Comparison of ENCODE assay signal across 8 cellular contexts in genomic region chr2:27133905-27134780, GRCh38. TPM values are rescaled to one million over a fixed set of nuclear protein-coding genes. Genes with fewer than 3 reads are reported as not detected.
DNase-seq lines count a peak whose midpoint lies in the region; ATAC-seq, FAIRE-seq and TF ChIP-seq lines count a peak whose summit lies in the region.

TSS of gene PREB (minus strand) at chr2:27134636. CDS start at chr2:27134421, 215 bp downstream.

- H3K4me2 ChIP-seq in OCI-LY3 (ENCODE audit: low read length) = peak within 1 kb of the TSS; percentile 86
- H3K4me2 ChIP-seq in endothelial cell of umbilical vein (ENCODE audit: insufficient read depth, low read length) = peak within 1 kb of the TSS; percentile 87

- H3K27me3 ChIP-seq in OCI-LY3 (ENCODE audit: low read depth, low read length) = no peaks in the 10 kb centered on the region
- H3K27me3 ChIP-seq in endothelial cell of umbilical vein (ENCODE audit: control insufficient read depth in 2 of 2, insufficient read depth in 2 of 2, low read length in 2 of 2) = no peaks in the 10 kb centered on the region

- peak; percentile 96 for FAIRE-seq in endothelial cell of umbilical vein (lab: Jason Lieb, UNC)

- DNase-seq in D341Med (ENCODE audit: low spot score) = peak; percentile 99
- DNase-seq in HuH-7 (ENCODE audit: low spot score) = peak; percentile 96
- DNase-seq in activated CD8-positive, alpha-beta memory T cell treated with anti-CD3 and anti-CD28 coated beads, Interleukin-2, amount 50 U/mL, for 48 hours = peak; percentile 100
- DNase-seq in endothelial cell of umbilical vein (ENCODE audit: low read depth, low spot score) = peak; percentile 97
- peak; percentile 97 for DNase-seq in middle frontal gyrus (ENCODE audit: extremely low spot score, low spot score)
- peak; percentile 99 for DNase-seq in stimulated activated CD8-positive, alpha-beta memory T cell treated with anti-CD3 and anti-CD28 coated beads, Interleukin-2, amount 100 ng/mL, for 48 hours (ENCODE audit: low read depth in 2 of 2)

- no peaks in the 10 kb centered on the region for H3K9me1 ChIP-seq in endothelial cell of umbilical vein (replicated peaks; ENCODE audit: control insufficient read depth, extremely low read depth, insufficient read depth, low read length)

- TF ChIP-seq CTCF in OCI-LY3 (IDR thresholded peaks at IDR 0.05; ENCODE audit: low read depth, low read length) (peak; percentile 48), endothelial cell of umbilical vein (IDR thresholded peaks at IDR 0.05; ENCODE audit: extremely low read depth in 1 of 2, insufficient read depth in 1 of 2, low read depth in 1 of 2, low read length in 2 of 2) (peak; percentile 13 to 48)

- H3K79me2 ChIP-seq in OCI-LY3 (ENCODE audit: low read length) (peaks cover 21% of the 10 kb centered on the region), endothelial cell of umbilical vein (ENCODE audit: control insufficient read depth, insufficient read depth, low read length) (peaks cover 18% of the 10 kb centered on the region)

- H3K4me3 ChIP-seq in OCI-LY3 (ENCODE audit: low read length) = peak within 1 kb of the TSS; percentile 83
- H3K4me3 ChIP-seq in endothelial cell of umbilical vein (replicated peaks in 1 of 3; ENCODE audit: insufficient read depth in 1 of 3, low read depth in 1 of 3, low read length in 3 of 3) = peak within 1 kb of the TSS; percentile 78 to 97 (median 84)

- H3K36me3 ChIP-seq in OCI-LY3 (replicated peaks; ENCODE audit: low read depth, low read length) = peaks cover 34% of the 10 kb centered on the region
- peaks cover 6 to 27% of the 10 kb centered on the region in 2 experiments for H3K36me3 ChIP-seq in endothelial cell of umbilical vein (ENCODE audit: control insufficient read depth in 2 of 2, extremely low read depth in 1 of 2, insufficient read depth in 2 of 2, low read length in 2 of 2)

- H3K9me3 ChIP-seq in OCI-LY3 (ENCODE audit: insufficient read depth, low read length) = no peaks in the 10 kb centered on the region
- no peaks in the 10 kb centered on the region for H3K9me3 ChIP-seq in endothelial cell of umbilical vein (replicated peaks; ENCODE audit: control insufficient read depth, insufficient read depth, low read length)

- H3K4me1 ChIP-seq in OCI-LY3 (ENCODE audit: low read length) = peaks cover 12% of the 10 kb centered on the region
- H3K4me1 ChIP-seq in endothelial cell of umbilical vein (ENCODE audit: control insufficient read depth, extremely low read depth, insufficient read depth, low read length) = peaks cover 10% of the 10 kb centered on the region

- peak; percentile 74 for ATAC-seq in GM21447 (IDR thresholded peaks at IDR 0.05; ENCODE audit: unreplicated experiment)

- H4K20me1 ChIP-seq in OCI-LY3 (ENCODE audit: insufficient read depth, low read length) = peaks cover 4% of the 10 kb centered on the region
- no peaks in the 10 kb centered on the region for H4K20me1 ChIP-seq in endothelial cell of umbilical vein (replicated peaks; ENCODE audit: control insufficient read depth, extremely low read depth, insufficient read depth, low read length)

- POLR2A ChIA-PET in endothelial cell of umbilical vein (lab: Charles Lee) = interaction anchor here (1.5 to 1.9 kb wide), 2 partner anchors 10 to 84 kb away, joined by 3 to 7 read pairs; partner anchors contain the start of gene ABHD1

- H3K9ac ChIP-seq in OCI-LY3 (ENCODE audit: low read length) (peak within 1 kb of the TSS; percentile 94), endothelial cell of umbilical vein (replicated peaks; ENCODE audit: extremely low read depth, insufficient read depth, low read length) (peak within 1 kb of the TSS; percentile 86)

- dilution Hi-C loops in endothelial cell of umbilical vein (cut with MboI; ENCODE audit: extremely low pct_ligation_motif_present, low sequenced_read_pairs) = no loop called here

- H2AFZ ChIP-seq in OCI-LY3 (ENCODE audit: low read depth, low read length) = peak within 1 kb of the TSS; percentile 71
- H2AFZ ChIP-seq in endothelial cell of umbilical vein (ENCODE audit: low read depth, low read length) = peak within 1 kb of the TSS; percentile 94

- CTCF ChIA-PET in endothelial cell of umbilical vein (lab: Charles Lee) = interaction anchor here (0.6 to 2.2 kb wide), 16 partner anchors 9 to 169 kb away, joined by 3 to 14 read pairs (median 4); partner anchors contain the start of genes ABHD1, AGBL5, KHK and TRIM54

- intact Hi-C loops in endothelial cell of umbilical vein (cut with micrococcal nuclease) = loop anchor here (1.0 kb wide), 4 partner anchors 11 to 83 kb away; partner anchors contain the start of genes ABHD1, AGBL5, ATRAID and KHK

- TF ChIP-seq POLR2A in endothelial cell of umbilical vein (IDR thresholded peaks at IDR 0.05; ENCODE audit: low read depth, low read length) = peak; percentile 90

- no TSS peak for BruUV-seq in endothelial cell of umbilical vein (replicated peaks; lab: Mats Ljungman, UMichigan)

- H3K27ac ChIP-seq in OCI-LY3 (ENCODE audit: low read length) (peak within 1 kb of the TSS; percentile 48), endothelial cell of umbilical vein (ENCODE audit: insufficient read depth, low read depth, low read length) (peak within 1 kb of the TSS; percentile 72)

TF ChIP-seq in endothelial cell of umbilical vein, 7 proteins besides CTCF, POLR2A, EP300 and RAD21:
- TF ChIP-seq FOS (IDR thresholded peaks at IDR 0.05; ENCODE audit: borderline replicate concordance, insufficient read depth, low read length) = no peak
- peak; percentile 90 for TF ChIP-seq POLR2AphosphoS5 (IDR thresholded peaks at IDR 0.05; ENCODE audit: insufficient read depth, low read depth, low read length)
- no peak for TF ChIP-seq MYC (IDR thresholded peaks at IDR 0.05; ENCODE audit: low read depth, low read length)

RNA-seq across cellular contexts. Expression of gene PREB, which starts in this region (rescaled TPM):
- total RNA-seq in endothelial cell of umbilical vein = 45.6 and 47.2 TPM in 2 replicates
- 73.3 and 73.4 TPM in 2 replicates for polyA plus RNA-seq in endothelial cell of umbilical vein
- 55.9 and 57.6 TPM in 2 replicates for polyA plus RNA-seq in endothelial cell of umbilical vein (2011; cell fraction: cytosol; rRNA removed)
- 62.2 and 111 TPM in 2 replicates for polyA plus RNA-seq in endothelial cell of umbilical vein (2011; cell fraction: nucleus; rRNA removed)
- polyA plus RNA-seq in endothelial cell of umbilical vein (2012) = 41.4 and 54.5 TPM in 2 replicates
- 93.6 and 128 TPM in 2 replicates for polyA minus RNA-seq in endothelial cell of umbilical vein
- polyA minus RNA-seq in endothelial cell of umbilical vein (2011; cell fraction: cytosol; rRNA and poly(A)+ RNA removed) = 27.2 TPM
- 20.6 and 22.0 TPM in 2 replicates for polyA minus RNA-seq in endothelial cell of umbilical vein (2011; cell fraction: nucleus; rRNA and poly(A)+ RNA removed)

Comparison
In these comparisons a context has a peak if more than half of its experiments do, and no peak if none do; other contexts are left out.
1. Peak in every context shown above with its lines: DNase-seq, ATAC-seq, H3K4me3 ChIP-seq and H3K27ac ChIP-seq.